1 cellular context compared by ENCODE assay signal in the genomic region with DNA sequence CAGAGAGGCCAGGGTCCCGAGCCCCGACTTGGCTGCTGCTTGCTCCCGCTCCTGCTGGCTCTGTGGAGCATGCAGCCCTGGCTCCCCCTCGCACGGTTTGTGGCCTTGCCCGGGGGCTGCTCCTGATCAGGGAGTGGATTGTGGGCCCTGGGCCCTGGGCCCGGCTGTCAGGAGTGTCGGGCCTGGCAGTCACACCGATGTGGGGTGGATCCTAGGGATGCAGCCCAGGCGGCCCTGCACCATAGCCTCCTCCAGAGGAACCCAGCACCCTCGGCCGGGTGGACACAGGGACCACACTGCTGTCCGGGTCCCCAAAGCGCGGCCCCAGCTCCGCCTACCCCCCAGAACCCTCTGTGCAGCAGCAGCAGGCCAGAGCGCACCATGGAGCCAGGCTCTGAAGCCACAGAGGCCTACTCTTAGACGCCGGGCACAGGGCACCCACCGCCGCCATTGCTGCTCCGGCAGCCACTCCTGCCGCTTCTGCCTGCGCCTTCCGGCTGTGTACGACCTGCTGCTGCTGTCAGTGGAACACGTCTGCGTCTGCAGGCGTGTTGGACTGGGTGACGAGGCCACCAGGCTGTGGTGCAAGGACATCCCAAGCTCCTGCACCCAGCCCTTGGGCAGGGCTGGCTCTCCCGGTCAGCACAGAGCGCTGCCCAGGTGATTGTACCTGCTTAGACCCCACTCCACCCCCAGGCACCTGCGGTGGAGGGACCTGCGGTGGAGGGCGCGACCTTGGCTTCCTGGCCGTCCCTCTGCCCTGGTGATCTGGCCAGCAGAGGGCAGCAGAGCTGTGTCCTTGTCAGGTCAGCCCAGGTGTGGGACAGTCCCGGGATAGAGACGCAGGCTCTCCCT.
A peak's percentile ranks its signal among the peaks of the same experiment; 100 is the strongest.
TF ChIP-seq lines count a peak whose summit lies in the region.

No MANE protein-coding gene starts in this region.

TF ChIP-seq in HCT116, 20 proteins besides CTCF, POLR2A, EP300 and RAD21:
- TF ChIP-seq ZFX (IDR thresholded peaks at IDR 0.05) (peak; percentile 29; the same call in 1 of the 2 replicates), CBX3 (IDR thresholded peaks at IDR 0.05; ENCODE audit: low read depth) (no peak)
